In the genomic region with DNA sequence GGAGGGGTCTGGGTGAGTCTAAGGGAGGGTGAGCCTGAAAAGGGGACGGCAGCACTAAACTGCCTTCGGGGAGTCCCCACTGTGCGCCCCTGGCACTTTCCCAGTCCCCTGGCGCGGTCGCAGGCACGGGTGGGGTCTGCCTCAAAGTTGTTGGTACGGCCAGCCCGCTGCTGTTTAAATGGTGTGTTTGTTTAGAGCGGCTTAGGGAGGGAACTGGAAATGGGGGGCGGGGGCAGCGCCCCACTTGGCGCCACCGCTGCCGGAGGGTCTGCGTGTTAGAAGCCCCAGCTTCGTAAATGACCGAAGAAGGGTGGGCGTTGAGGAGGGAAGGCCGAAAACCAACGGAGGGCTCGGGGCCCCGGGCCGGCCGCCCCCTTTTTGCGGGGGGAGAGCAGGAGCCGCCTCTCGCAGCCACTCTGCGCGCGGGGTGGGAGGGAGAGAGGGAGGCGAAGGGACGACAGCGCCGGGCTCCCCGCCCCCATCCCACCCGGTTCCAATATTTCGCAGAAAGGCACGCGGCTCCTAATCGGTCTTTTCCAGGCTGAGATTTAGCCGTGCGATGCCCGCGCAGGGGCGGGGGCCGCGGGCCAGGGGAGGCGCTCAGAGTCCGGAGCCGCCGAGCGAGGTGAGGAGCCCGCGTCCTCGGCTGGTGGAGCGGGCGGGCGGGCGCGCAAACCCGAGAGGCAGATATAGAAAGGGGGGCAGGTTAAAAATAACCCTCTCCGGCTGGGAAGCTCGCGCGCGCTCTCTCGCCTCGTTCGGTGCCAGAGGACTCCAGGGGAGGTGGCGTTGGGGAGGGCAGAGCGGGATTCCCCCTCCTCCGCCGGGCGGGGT, we compare ENCODE assay signal across 1 cellular context.
TF ChIP-seq lines count a peak whose summit lies in the region.

No MANE protein-coding gene starts in this region.

TF ChIP-seq in HepG2, 621 proteins besides CTCF, POLR2A, EP300 and RAD21 (continued from another document and continues in another):
- TF ChIP-seq, protein P1, sequence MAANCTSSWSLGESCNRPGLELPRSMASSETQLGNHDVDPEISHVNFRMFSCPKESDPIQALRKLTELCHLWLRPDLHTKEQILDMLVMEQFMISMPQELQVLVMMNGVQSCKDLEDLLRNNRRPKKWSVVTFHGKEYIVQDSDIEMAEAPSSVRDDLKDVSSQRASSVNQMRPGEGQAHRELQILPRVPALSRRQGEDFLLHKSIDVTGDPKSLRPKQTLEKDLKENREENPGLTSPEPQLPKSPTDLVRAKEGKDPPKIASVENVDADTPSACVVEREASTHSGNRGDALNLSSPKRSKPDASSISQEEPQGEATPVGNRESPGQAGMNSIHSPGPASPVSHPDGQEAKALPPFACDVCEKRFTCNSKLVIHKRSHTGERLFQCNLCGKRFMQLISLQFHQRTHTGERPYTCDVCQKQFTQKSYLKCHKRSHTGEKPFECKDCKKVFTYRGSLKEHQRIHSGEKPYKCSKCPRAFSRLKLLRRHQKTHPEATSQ (CRISPR knock-in tag; IDR thresholded peaks at IDR 0.05; ENCODE audit: borderline replicate concordance) = no peak
- TF ChIP-seq BRD4 (CRISPR knock-in tag; IDR thresholded peaks at IDR 0.05) (no peak), ZIK1 (CRISPR knock-in tag; IDR thresholded peaks at IDR 0.05; ENCODE audit: borderline replicate concordance, low read depth) (no peak), ZNF616 (CRISPR knock-in tag; IDR thresholded peaks at IDR 0.05; ENCODE audit: low read depth) (no peak), TBX2 (CRISPR knock-in tag; IDR thresholded peaks at IDR 0.05; ENCODE audit: borderline replicate concordance) (peak; percentile 45; the same call in 1 of the 2 replicates), SAFB2 (CRISPR knock-in tag; IDR thresholded peaks at IDR 0.05; ENCODE audit: borderline replicate concordance, low read depth) (no peak), RORA (CRISPR knock-in tag; IDR thresholded peaks at IDR 0.05) (no peak), U2AF2 (IDR thresholded peaks at IDR 0.05; ENCODE audit: low read depth, low read length) (no peak), ZNF674 (CRISPR knock-in tag; IDR thresholded peaks at IDR 0.05; ENCODE audit: low read depth) (no peak), HMG20B (CRISPR knock-in tag; conservative IDR thresholded peaks at IDR 0.05) (no peak), ZNF33B (CRISPR knock-in tag; IDR thresholded peaks at IDR 0.05) (no peak), ZNF230 (CRISPR knock-in tag; IDR thresholded peaks at IDR 0.05) (no peak), MIER3 (CRISPR knock-in tag; IDR thresholded peaks at IDR 0.05; ENCODE audit: borderline replicate concordance) (no peak), CENPT (CRISPR knock-in tag; IDR thresholded peaks at IDR 0.05; ENCODE audit: low read depth) (no peak), ZNF207 (IDR thresholded peaks at IDR 0.05; ENCODE audit: borderline replicate concordance) (no peak), ARHGAP35 (CRISPR knock-in tag; IDR thresholded peaks at IDR 0.05; ENCODE audit: borderline replicate concordance) (no peak), ZNF724P (CRISPR knock-in tag; IDR thresholded peaks at IDR 0.05; ENCODE audit: borderline replicate concordance) (no peak)
- TF ChIP-seq, protein P2, sequence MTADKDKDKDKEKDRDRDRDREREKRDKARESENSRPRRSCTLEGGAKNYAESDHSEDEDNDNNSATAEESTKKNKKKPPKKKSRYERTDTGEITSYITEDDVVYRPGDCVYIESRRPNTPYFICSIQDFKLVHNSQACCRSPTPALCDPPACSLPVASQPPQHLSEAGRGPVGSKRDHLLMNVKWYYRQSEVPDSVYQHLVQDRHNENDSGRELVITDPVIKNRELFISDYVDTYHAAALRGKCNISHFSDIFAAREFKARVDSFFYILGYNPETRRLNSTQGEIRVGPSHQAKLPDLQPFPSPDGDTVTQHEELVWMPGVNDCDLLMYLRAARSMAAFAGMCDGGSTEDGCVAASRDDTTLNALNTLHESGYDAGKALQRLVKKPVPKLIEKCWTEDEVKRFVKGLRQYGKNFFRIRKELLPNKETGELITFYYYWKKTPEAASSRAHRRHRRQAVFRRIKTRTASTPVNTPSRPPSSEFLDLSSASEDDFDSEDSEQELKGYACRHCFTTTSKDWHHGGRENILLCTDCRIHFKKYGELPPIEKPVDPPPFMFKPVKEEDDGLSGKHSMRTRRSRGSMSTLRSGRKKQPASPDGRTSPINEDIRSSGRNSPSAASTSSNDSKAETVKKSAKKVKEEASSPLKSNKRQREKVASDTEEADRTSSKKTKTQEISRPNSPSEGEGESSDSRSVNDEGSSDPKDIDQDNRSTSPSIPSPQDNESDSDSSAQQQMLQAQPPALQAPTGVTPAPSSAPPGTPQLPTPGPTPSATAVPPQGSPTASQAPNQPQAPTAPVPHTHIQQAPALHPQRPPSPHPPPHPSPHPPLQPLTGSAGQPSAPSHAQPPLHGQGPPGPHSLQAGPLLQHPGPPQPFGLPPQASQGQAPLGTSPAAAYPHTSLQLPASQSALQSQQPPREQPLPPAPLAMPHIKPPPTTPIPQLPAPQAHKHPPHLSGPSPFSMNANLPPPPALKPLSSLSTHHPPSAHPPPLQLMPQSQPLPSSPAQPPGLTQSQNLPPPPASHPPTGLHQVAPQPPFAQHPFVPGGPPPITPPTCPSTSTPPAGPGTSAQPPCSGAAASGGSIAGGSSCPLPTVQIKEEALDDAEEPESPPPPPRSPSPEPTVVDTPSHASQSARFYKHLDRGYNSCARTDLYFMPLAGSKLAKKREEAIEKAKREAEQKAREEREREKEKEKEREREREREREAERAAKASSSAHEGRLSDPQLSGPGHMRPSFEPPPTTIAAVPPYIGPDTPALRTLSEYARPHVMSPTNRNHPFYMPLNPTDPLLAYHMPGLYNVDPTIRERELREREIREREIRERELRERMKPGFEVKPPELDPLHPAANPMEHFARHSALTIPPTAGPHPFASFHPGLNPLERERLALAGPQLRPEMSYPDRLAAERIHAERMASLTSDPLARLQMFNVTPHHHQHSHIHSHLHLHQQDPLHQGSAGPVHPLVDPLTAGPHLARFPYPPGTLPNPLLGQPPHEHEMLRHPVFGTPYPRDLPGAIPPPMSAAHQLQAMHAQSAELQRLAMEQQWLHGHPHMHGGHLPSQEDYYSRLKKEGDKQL (CRISPR knock-in tag; IDR thresholded peaks at IDR 0.05; ENCODE audit: low read depth) = no peak
- TF ChIP-seq, protein P3, sequence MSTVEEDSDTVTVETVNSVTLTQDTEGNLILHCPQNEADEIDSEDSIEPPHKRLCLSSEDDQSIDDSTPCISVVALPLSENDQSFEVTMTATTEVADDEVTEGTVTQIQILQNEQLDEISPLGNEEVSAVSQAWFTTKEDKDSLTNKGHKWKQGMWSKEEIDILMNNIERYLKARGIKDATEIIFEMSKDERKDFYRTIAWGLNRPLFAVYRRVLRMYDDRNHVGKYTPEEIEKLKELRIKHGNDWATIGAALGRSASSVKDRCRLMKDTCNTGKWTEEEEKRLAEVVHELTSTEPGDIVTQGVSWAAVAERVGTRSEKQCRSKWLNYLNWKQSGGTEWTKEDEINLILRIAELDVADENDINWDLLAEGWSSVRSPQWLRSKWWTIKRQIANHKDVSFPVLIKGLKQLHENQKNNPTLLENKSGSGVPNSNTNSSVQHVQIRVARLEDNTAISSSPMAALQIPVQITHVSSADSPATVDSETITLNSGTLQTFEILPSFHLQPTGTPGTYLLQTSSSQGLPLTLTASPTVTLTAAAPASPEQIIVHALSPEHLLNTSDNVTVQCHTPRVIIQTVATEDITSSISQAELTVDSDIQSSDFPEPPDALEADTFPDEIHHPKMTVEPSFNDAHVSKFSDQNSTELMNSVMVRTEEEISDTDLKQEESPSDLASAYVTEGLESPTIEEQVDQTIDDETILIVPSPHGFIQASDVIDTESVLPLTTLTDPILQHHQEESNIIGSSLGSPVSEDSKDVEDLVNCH (CRISPR knock-in tag; IDR thresholded peaks at IDR 0.05) = no peak
- TF ChIP-seq, protein P4, sequence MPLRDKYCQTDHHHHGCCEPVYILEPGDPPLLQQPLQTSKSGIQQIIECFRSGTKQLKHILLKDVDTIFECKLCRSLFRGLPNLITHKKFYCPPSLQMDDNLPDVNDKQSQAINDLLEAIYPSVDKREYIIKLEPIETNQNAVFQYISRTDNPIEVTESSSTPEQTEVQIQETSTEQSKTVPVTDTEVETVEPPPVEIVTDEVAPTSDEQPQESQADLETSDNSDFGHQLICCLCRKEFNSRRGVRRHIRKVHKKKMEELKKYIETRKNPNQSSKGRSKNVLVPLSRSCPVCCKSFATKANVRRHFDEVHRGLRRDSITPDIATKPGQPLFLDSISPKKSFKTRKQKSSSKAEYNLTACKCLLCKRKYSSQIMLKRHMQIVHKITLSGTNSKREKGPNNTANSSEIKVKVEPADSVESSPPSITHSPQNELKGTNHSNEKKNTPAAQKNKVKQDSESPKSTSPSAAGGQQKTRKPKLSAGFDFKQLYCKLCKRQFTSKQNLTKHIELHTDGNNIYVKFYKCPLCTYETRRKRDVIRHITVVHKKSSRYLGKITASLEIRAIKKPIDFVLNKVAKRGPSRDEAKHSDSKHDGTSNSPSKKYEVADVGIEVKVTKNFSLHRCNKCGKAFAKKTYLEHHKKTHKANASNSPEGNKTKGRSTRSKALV (CRISPR knock-in tag; IDR thresholded peaks at IDR 0.05) = peak; percentile 44; the same call in 1 of the 2 replicates
- TF ChIP-seq, protein P5, sequence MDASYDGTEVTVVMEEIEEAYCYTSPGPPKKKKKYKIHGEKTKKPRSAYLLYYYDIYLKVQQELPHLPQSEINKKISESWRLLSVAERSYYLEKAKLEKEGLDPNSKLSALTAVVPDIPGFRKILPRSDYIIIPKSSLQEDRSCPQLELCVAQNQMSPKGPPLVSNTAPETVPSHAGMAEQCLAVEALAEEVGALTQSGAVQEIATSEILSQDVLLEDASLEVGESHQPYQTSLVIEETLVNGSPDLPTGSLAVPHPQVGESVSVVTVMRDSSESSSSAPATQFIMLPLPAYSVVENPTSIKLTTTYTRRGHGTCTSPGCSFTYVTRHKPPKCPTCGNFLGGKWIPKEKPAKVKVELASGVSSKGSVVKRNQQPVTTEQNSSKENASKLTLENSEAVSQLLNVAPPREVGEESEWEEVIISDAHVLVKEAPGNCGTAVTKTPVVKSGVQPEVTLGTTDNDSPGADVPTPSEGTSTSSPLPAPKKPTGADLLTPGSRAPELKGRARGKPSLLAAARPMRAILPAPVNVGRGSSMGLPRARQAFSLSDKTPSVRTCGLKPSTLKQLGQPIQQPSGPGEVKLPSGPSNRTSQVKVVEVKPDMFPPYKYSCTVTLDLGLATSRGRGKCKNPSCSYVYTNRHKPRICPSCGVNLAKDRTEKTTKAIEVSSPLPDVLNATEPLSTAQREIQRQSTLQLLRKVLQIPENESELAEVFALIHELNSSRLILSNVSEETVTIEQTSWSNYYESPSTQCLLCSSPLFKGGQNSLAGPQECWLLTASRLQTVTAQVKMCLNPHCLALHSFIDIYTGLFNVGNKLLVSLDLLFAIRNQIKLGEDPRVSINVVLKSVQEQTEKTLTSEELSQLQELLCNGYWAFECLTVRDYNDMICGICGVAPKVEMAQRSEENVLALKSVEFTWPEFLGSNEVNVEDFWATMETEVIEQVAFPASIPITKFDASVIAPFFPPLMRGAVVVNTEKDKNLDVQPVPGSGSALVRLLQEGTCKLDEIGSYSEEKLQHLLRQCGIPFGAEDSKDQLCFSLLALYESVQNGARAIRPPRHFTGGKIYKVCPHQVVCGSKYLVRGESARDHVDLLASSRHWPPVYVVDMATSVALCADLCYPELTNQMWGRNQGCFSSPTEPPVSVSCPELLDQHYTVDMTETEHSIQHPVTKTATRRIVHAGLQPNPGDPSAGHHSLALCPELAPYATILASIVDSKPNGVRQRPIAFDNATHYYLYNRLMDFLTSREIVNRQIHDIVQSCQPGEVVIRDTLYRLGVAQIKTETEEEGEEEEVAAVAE (CRISPR knock-in tag; IDR thresholded peaks at IDR 0.05; ENCODE audit: borderline replicate concordance) = no peak
- TF ChIP-seq, protein P6, sequence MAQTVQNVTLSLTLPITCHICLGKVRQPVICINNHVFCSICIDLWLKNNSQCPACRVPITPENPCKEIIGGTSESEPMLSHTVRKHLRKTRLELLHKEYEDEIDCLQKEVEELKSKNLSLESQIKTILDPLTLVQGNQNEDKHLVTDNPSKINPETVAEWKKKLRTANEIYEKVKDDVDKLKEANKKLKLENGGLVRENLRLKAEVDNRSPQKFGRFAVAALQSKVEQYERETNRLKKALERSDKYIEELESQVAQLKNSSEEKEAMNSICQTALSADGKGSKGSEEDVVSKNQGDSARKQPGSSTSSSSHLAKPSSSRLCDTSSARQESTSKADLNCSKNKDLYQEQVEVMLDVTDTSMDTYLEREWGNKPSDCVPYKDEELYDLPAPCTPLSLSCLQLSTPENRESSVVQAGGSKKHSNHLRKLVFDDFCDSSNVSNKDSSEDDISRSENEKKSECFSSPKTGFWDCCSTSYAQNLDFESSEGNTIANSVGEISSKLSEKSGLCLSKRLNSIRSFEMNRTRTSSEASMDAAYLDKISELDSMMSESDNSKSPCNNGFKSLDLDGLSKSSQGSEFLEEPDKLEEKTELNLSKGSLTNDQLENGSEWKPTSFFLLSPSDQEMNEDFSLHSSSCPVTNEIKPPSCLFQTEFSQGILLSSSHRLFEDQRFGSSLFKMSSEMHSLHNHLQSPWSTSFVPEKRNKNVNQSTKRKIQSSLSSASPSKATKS (CRISPR knock-in tag; IDR thresholded peaks at IDR 0.05) = no peak
- TF ChIP-seq, protein P7, sequence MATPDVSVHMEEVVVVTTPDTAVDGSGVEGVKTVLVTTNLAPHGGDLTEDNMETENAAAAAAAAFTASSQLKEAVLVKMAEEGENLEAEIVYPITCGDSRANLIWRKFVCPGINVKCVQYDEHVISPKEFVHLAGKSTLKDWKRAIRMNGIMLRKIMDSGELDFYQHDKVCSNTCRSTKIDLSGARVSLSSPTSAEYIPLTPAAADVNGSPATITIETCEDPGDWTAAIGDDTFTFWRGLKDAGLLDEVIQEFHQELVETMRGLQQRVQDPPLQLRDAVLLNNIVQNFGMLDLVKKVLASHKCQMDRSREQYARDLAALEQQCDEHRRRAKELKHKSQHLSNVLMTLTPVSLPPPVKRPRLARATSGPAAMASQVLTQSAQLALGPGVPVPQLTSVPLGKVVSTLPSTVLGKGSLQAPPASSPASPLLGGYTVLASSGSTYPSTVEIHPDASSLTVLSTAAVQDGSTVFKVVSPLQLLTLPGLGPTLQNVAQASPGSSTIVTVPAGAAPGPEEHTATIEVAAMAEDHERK (CRISPR knock-in tag; IDR thresholded peaks at IDR 0.05; ENCODE audit: low read depth) = no peak
- TF ChIP-seq, protein P8, sequence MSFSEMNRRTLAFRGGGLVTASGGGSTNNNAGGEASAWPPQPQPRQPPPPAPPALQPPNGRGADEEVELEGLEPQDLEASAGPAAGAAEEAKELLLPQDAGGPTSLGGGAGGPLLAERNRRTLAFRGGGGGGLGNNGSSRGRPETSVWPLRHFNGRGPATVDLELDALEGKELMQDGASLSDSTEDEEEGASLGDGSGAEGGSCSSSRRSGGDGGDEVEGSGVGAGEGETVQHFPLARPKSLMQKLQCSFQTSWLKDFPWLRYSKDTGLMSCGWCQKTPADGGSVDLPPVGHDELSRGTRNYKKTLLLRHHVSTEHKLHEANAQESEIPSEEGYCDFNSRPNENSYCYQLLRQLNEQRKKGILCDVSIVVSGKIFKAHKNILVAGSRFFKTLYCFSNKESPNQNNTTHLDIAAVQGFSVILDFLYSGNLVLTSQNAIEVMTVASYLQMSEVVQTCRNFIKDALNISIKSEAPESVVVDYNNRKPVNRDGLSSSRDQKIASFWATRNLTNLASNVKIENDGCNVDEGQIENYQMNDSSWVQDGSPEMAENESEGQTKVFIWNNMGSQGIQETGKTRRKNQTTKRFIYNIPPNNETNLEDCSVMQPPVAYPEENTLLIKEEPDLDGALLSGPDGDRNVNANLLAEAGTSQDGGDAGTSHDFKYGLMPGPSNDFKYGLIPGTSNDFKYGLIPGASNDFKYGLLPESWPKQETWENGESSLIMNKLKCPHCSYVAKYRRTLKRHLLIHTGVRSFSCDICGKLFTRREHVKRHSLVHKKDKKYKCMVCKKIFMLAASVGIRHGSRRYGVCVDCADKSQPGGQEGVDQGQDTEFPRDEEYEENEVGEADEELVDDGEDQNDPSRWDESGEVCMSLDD (CRISPR knock-in tag; IDR thresholded peaks at IDR 0.05; ENCODE audit: borderline replicate concordance) = 0 out of 2 replicates have a peak, but pooled peaks have one; percentile 46
